16 cellular contexts compared by ENCODE assay signal in the genomic region with DNA sequence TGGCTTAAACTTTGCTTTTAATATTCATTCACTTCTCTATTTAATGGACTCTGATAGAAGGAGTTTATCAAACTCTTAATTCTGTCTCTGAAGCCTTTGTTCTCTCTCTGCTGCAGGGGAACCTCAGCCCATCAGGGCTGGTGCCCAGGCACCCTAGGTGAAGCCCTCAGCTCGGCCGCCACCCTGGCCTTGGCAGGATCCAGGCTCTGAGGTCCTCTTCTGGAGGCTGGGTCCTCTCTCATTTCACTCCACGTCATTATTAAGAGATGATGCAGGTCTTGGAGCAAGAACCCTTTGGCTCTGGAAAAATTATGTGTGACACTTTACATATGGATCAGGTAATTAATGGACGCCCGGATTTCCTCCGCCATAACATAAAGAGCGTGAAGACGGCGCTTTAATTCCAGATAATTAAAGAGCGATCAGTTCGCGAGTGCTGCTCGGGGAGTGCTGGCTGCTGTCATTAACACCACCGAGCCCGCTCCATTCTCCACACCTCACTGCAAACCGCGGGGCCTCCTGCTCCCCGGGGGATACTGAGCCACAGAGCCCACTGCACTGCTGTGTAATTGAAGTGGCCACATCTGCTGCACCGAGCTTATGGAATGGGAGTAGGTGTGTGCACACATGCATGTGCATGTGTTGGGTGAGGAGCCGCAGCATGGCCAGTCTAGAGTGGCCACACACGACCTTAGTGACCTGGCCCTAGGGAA.
"Had no signal": no experiment of that assay in that cellular context is flagged by ENCODE, and none has a peak within 500 bp of the region (broad histone marks: within the 10 kb centered on the region; RNA-seq: fewer than 3 reads in every experiment).

No MANE protein-coding gene starts in this region.

- H3K4me3 ChIP-seq: gastroesophageal sphincter, hepatocyte, stomach, thoracic aorta, uterus had no signal

- H3K4me1 ChIP-seq: uterus had no signal

- H3K36me3 ChIP-seq: gastroesophageal sphincter, stomach, thoracic aorta, uterus had no signal

- ATAC-seq: gastroesophageal sphincter, left ventricle myocardium superior, right cardiac atrium, T-cell had no signal

- H3K4me2 ChIP-seq: hepatocyte had no signal

- DNase-seq: activated CD4-positive, alpha-beta T cell treated with anti-CD3 and anti-CD28 coated beads for 4 hours; activated gamma-delta T cell; activated T-cell treated with anti-CD3 and anti-CD28 coated beads, Interleukin-2, amount 50 U/mL, for 24 hours; effector memory CD4-positive, alpha-beta T cell; left ventricle myocardium superior; mesenchymal stem cell; right cardiac atrium; small intestine; stomach; T1000; uterus had no signal

- H3K9me3 ChIP-seq: thoracic aorta had no signal

- H2AFZ ChIP-seq: hepatocyte had no signal

- H3K79me2 ChIP-seq: hepatocyte had no signal

- H3K27me3 ChIP-seq: uterus had no signal

- H3K27ac ChIP-seq: epithelial cell of prostate, gastroesophageal sphincter, hepatocyte, stomach, thoracic aorta, uterus had no signal
